8 cellular contexts compared by ENCODE assay signal in genomic region chr4:80362578-80363181, GRCh38. TPM values are rescaled to one million over a fixed set of nuclear protein-coding genes. Genes with fewer than 3 reads are reported as not detected.
DNase-seq lines count a peak whose midpoint lies in the region; ATAC-seq and TF ChIP-seq lines count a peak whose summit lies in the region.

No MANE protein-coding gene starts in this region.

- H3K4me3 ChIP-seq in GM12864 (ENCODE audit: low read depth, low read length) (no peak overlapping the region), kidney epithelial cell (ENCODE audit: low read depth, low read length) (no peak overlapping the region)

- H3K36me3 ChIP-seq in kidney epithelial cell (ENCODE audit: control insufficient read depth, insufficient read depth, low read length), result no peaks in the 10 kb centered on the region

- DNase-seq in AG08395 (ENCODE audit: low spot score), result peak; percentile 43
- DNase-seq in GM12864 (ENCODE audit: low read depth), result no peak
- DNase-seq in RPMI7951 (ENCODE audit: low read depth), result peak; percentile 20
- peak; percentile 9 for DNase-seq in amniotic stem cell (lab: John Stamatoyannopoulos, UW)
- peak; percentile 1 for DNase-seq in kidney epithelial cell (ENCODE audit: low read depth)
- peak; percentile 5 to 18 for DNase-seq in stimulated activated CD8-positive, alpha-beta memory T cell treated with anti-CD3 and anti-CD28 coated beads, Interleukin-15, amount 100 ng/mL, for 48 hours (ENCODE audit: low read depth in 2 of 2)

- ATAC-seq in HG03520 (IDR thresholded peaks at IDR 0.05; ENCODE audit: unreplicated experiment) (peak; percentile 78), GM21619 (IDR thresholded peaks at IDR 0.05; ENCODE audit: unreplicated experiment) (no peak)

- TF ChIP-seq CTCF in GM12864 (IDR thresholded peaks at IDR 0.05; ENCODE audit: low read depth, low read length, missing control alignments) (peak; percentile 53), kidney epithelial cell (IDR thresholded peaks at IDR 0.05; ENCODE audit: insufficient read depth, low read length, poor library complexity, severe bottlenecking) (peak; percentile 93)

- peaks cover 2% of the 10 kb centered on the region for H3K27me3 ChIP-seq in kidney epithelial cell (ENCODE audit: control insufficient read depth, insufficient read depth, low read length)

RNA-seq across cellular contexts. Expression of gene CFAP299, which starts 27.1 kb away (rescaled TPM):
- total RNA-seq in RPMI7951 (2014; rRNA removed; shearing (Covaris generic)), result 0.36 TPM in 1 of 2 replicates, not detected in the other
- total RNA-seq in kidney epithelial cell, result not detected in 2 replicates
